ENCODE assay signal across 19 cellular contexts in genomic region chr14:70771781-70772212, GRCh38. TPM values are rescaled to one million over a fixed set of nuclear protein-coding genes. Genes with fewer than 3 reads are reported as not detected.
DNase-seq lines count a peak whose midpoint lies in the region; ATAC-seq and TF ChIP-seq lines count a peak whose summit lies in the region.
"Had no signal": no experiment of that assay in that cellular context is flagged by ENCODE, and none has a peak within 500 bp of the region (broad histone marks: within the 10 kb centered on the region; RNA-seq: fewer than 3 reads in every experiment).

No MANE protein-coding gene starts in this region.

- H3K4me2 ChIP-seq in neural progenitor cell = peak overlapping the region; percentile 51
- H3K4me2 ChIP-seq in SK-N-SH = no peak overlapping the region
- H3K4me2 ChIP-seq: smooth muscle cell had no signal

- H3K27ac ChIP-seq in neural progenitor cell (no peak overlapping the region), SK-N-SH (ENCODE audit: low read depth in 2 of 2, low read length in 1 of 2) (no peak overlapping the region)
- H3K27ac ChIP-seq: neutrophil, WERI-Rb-1 had no signal

- H3K4me1 Mint-ChIP-seq in neural progenitor cell = peaks cover 13% of the 10 kb centered on the region

- POLR2A ChIA-PET in SK-N-SH (lab: Yijun Ruan, JAX) = no interaction called here

- H3K27ac Mint-ChIP-seq in neural progenitor cell = peak overlapping the region; percentile 33
- H3K27ac Mint-ChIP-seq: stimulated activated naive CD8-positive, alpha-beta T cell treated with anti-CD3 and anti-CD28 coated beads, Interleukin-15, amount 100 ng/mL, for 72 hours had no signal

- H4K20me1 ChIP-seq in neural progenitor cell (ENCODE audit: low read depth) = peaks cover 33% of the 10 kb centered on the region
- H4K20me1 ChIP-seq in SK-N-SH (ENCODE audit: insufficient read depth) = no peaks in the 10 kb centered on the region

- ATAC-seq in GM18861 (IDR thresholded peaks at IDR 0.05; ENCODE audit: unreplicated experiment) = no peak
- ATAC-seq: PC-3; stimulated activated naive CD8-positive, alpha-beta T cell treated with anti-CD3 and anti-CD28 coated beads, Interleukin-15, amount 100 ng/mL, for 72 hours had no signal

- H3K9me3 Mint-ChIP-seq in neural progenitor cell = no peaks in the 10 kb centered on the region
- H3K9me3 Mint-ChIP-seq: IgD-negative memory B cell; stimulated activated naive CD8-positive, alpha-beta T cell treated with anti-CD3 and anti-CD28 coated beads, Interleukin-15, amount 100 ng/mL, for 72 hours had no signal

- DNase-seq in G401 (ENCODE audit: low spot score) (peak; percentile 56), SK-MEL-5 (ENCODE audit: low read depth, low spot score) (peak; percentile 87), epithelial cell of proximal tubule (ENCODE audit: low read depth) (no peak), neural progenitor cell (ENCODE audit: low spot score) (peak; percentile 40), T-helper 9 cell (no peak), SK-N-SH (no peak)
- no peak for DNase-seq in stimulated activated CD4-positive, alpha-beta T cell treated with anti-CD3 and anti-CD28 coated beads, Interleukin-12 subunit alpha, Interleukin-12 subunit beta, amount 100 ng/mL, for 4 hours
- DNase-seq: activated effector memory CD4-positive, alpha-beta T cell treated with Interleukin-2 at 50 U/mL for 16 hours; effector CD4-positive, alpha-beta T cell; NCI-H1436; NCI-H510A; PC-3; stimulated activated naive CD8-positive, alpha-beta T cell treated with anti-CD3 and anti-CD28 coated beads, Interleukin-15, amount 100 ng/mL, for 72 hours; SW 1271; WERI-Rb-1 had no signal

- H3K4me3 Mint-ChIP-seq in neural progenitor cell = no peak overlapping the region
- H3K4me3 Mint-ChIP-seq: stimulated activated naive CD8-positive, alpha-beta T cell treated with anti-CD3 and anti-CD28 coated beads, Interleukin-15, amount 100 ng/mL, for 72 hours had no signal

- no peaks in the 10 kb centered on the region for H3K9me2 ChIP-seq in SK-N-SH

- no peaks in the 10 kb centered on the region for H3K36me3 Mint-ChIP-seq in neural progenitor cell

- H3K36me3 ChIP-seq in neural progenitor cell = no peaks in the 10 kb centered on the region
- H3K36me3 ChIP-seq in SK-N-SH (replicated peaks in 1 of 2; ENCODE audit: control insufficient read depth in 1 of 2, insufficient read depth in 2 of 2, low read length in 1 of 2) = no peaks in the 10 kb centered on the region
- H3K36me3 ChIP-seq: neutrophil had no signal

- no peaks in the 10 kb centered on the region for H3K9me3 ChIP-seq in neural progenitor cell (ENCODE audit: low read depth)
- no peaks in the 10 kb centered on the region for H3K9me3 ChIP-seq in SK-N-SH
- H3K9me3 ChIP-seq: neutrophil had no signal

- in situ Hi-C loops in G401 (cut with HindIII; ENCODE audit: low sequenced_read_pairs) = no loop called here
- in situ Hi-C loops in SK-MEL-5 (cut with HindIII; ENCODE audit: low pct_unique_long_range_greater_than_20kb, low sequenced_read_pairs) = no loop called here

- 81% methylated on average over 9 of the region's 15 CpGs for WGBS in SK-N-SH (ENCODE audit: low lambda C conversion rate)

- TF ChIP-seq RAD21 in SK-N-SH (IDR thresholded peaks at IDR 0.05; ENCODE audit: low read length) = no peak

- H3K79me2 ChIP-seq in neural progenitor cell (ENCODE audit: low read depth) = peaks cover 38% of the 10 kb centered on the region
- H3K79me2 ChIP-seq in SK-N-SH (ENCODE audit: insufficient read depth) = no peaks in the 10 kb centered on the region

- H3K4me1 ChIP-seq in neural progenitor cell (peaks cover 13% of the 10 kb centered on the region), SK-N-SH (ENCODE audit: control insufficient read depth in 1 of 2, insufficient read depth in 2 of 2, low read depth in 1 of 2, low read length in 1 of 2) (no peaks in the 10 kb centered on the region)

- H3K27me3 ChIP-seq in neural progenitor cell = no peaks in the 10 kb centered on the region
- no peaks in the 10 kb centered on the region for H3K27me3 ChIP-seq in SK-N-SH (ENCODE audit: insufficient read depth)

- no peak for TF ChIP-seq CTCF in epithelial cell of proximal tubule (conservative IDR thresholded peaks at IDR 0.05; ENCODE audit: low read depth, low read length)
- TF ChIP-seq CTCF in neural progenitor cell (IDR thresholded peaks at IDR 0.05) = no peak
- no peak for TF ChIP-seq CTCF in SK-N-SH (IDR thresholded peaks at IDR 0.05)

- H3F3A ChIP-seq in neural progenitor cell (ENCODE audit: low read depth) (no peaks in the 10 kb centered on the region), SK-N-SH (replicated peaks; ENCODE audit: insufficient read depth) (no peaks in the 10 kb centered on the region)

- CTCF ChIA-PET in SK-N-SH (lab: Yijun Ruan, JAX) = interaction anchor here (0.8 to 1.6 kb wide), 7 partner anchors 9 to 135 kb away, joined by 3 to 7 read pairs (median 3); partner anchors contain the start of gene PCNX1

- H3K27me3 Mint-ChIP-seq in neural progenitor cell (ENCODE audit: insufficient read depth, low read depth) = no peaks in the 10 kb centered on the region
- H3K27me3 Mint-ChIP-seq: IgD-negative memory B cell; stimulated activated naive CD8-positive, alpha-beta T cell treated with anti-CD3 and anti-CD28 coated beads, Interleukin-15, amount 100 ng/mL, for 72 hours had no signal

- H3K9ac ChIP-seq in neural progenitor cell (peak overlapping the region; percentile 25), SK-N-SH (no peak overlapping the region)

- peak overlapping the region; percentile 15 for H3K4me3 ChIP-seq in epithelial cell of proximal tubule (ENCODE audit: low read depth, low read length)
- no peak overlapping the region for H3K4me3 ChIP-seq in neural progenitor cell
- H3K4me3 ChIP-seq in SK-N-SH (ENCODE audit: low read depth in 2 of 2, low read length in 1 of 2) = no peak overlapping the region
- H3K4me3 ChIP-seq: smooth muscle cell had no signal

- no peak for TF ChIP-seq EP300 in SK-N-SH (IDR thresholded peaks at IDR 0.05; ENCODE audit: borderline replicate concordance in 1 of 2, low read depth in 1 of 2, low read length in 1 of 2)

- H2AFZ ChIP-seq in neural progenitor cell (replicated peaks) (no peak overlapping the region), SK-N-SH (ENCODE audit: low read depth) (no peak overlapping the region)

TF ChIP-seq in SK-N-SH, 30 proteins besides CTCF, POLR2A, EP300 and RAD21 (continues in another document):
- no peak for TF ChIP-seq IRF3 (IDR thresholded peaks at IDR 0.05; ENCODE audit: low read depth, low read length)
- TF ChIP-seq TCF12 (IDR thresholded peaks at IDR 0.05) = no peak
- no peak for TF ChIP-seq GABPA (IDR thresholded peaks at IDR 0.05; ENCODE audit: low read depth)
- TF ChIP-seq YY1 (IDR thresholded peaks at IDR 0.05; ENCODE audit: low read depth) = no peak
- TF ChIP-seq NRF1 (IDR thresholded peaks at IDR 0.05; ENCODE audit: low read depth, low read length) = no peak
- no peak for TF ChIP-seq REST (IDR thresholded peaks at IDR 0.05; ENCODE audit: low read depth, low read length)
- no peak for TF ChIP-seq MXI1 (IDR thresholded peaks at IDR 0.05; ENCODE audit: low read depth, low read length)
- TF ChIP-seq JUND (IDR thresholded peaks at IDR 0.05) = no peak
- no peak for TF ChIP-seq TEAD4 (IDR thresholded peaks at IDR 0.05; ENCODE audit: borderline replicate concordance, insufficient read depth)
- TF ChIP-seq FOSL2 (IDR thresholded peaks at IDR 0.05; ENCODE audit: borderline replicate concordance, low read depth) = no peak

RNA-seq across cellular contexts. Expression of gene MAP3K9, which starts 37.5 kb away (rescaled TPM):
- total RNA-seq in G401 (2014; rRNA removed; shearing (Covaris generic)) = 3.3 and 3.8 TPM in 2 replicates
- total RNA-seq in SK-MEL-5 (2014; rRNA removed; shearing (Covaris generic)) = 5.1 and 5.4 TPM in 2 replicates
- 3.6 and 6.1 TPM in 2 replicates for polyA plus RNA-seq in SK-MEL-5 (2015; cell fraction: cytosol; rRNA removed)
- 3.7 and 3.9 TPM in 2 replicates for polyA plus RNA-seq in SK-MEL-5 (2015; cell fraction: nucleus; rRNA removed)
- 13.7 and 16.7 TPM in 2 replicates for total RNA-seq in epithelial cell of proximal tubule
- total RNA-seq in neural progenitor cell (ENCODE audit: low replicate concordance) = 14.9 and 25.3 TPM in 2 replicates
- 2.0 and 2.1 TPM in 2 replicates for polyA plus RNA-seq in SK-N-SH (2012; rRNA removed)
- polyA plus RNA-seq in SK-N-SH (2012; cell fraction: cytosol; rRNA removed) = 1.1 and 1.3 TPM in 2 replicates
- polyA plus RNA-seq in SK-N-SH (2012; cell fraction: nucleus; rRNA removed) = 4.0 and 4.3 TPM in 2 replicates

Comparison
In these comparisons a context has a peak if more than half of its experiments do, and no peak if none do; other contexts are left out.
1. DNase-seq: peak in G401 (single experiment), SK-MEL-5 (single experiment) and neural progenitor cell (single experiment); none in epithelial cell of proximal tubule (single experiment), T-helper 9 cell (single experiment), stimulated activated CD4-positive, alpha-beta T cell treated with anti-CD3 and anti-CD28 coated beads, Interleukin-12 subunit alpha, Interleukin-12 subunit beta, amount 100 ng/mL, for 4 hours (single experiment) and SK-N-SH (single experiment).